Comparison of ENCODE assay signal across 10 cellular contexts in genomic region chr7:128407751-128408708, GRCh38. TPM values are rescaled to one million over a fixed set of nuclear protein-coding genes. Genes with fewer than 3 reads are reported as not detected.
DNase-seq lines count a peak whose midpoint lies in the region; ATAC-seq and TF ChIP-seq lines count a peak whose summit lies in the region.
"Had no signal": no experiment of that assay in that cellular context is flagged by ENCODE, and none has a peak within 500 bp of the region (broad histone marks: within the 10 kb centered on the region; RNA-seq: fewer than 3 reads in every experiment).

No MANE protein-coding gene starts in this region.

- peaks cover 46% of the 10 kb centered on the region for H3K4me1 Mint-ChIP-seq in activated B cell treated with CpG ODN at 0.5 μM for 24 hours
- H3K4me1 Mint-ChIP-seq in MCF 10A (ENCODE audit: insufficient read depth, unreplicated experiment) = peaks cover 17% of the 10 kb centered on the region

- in situ Hi-C loops in mammary epithelial cell (cut with MboI; ENCODE audit: low sequenced_read_pairs in 2 of 2) = no loop called here

- peaks cover 2% of the 10 kb centered on the region for H3K36me3 Mint-ChIP-seq in activated B cell treated with CpG ODN at 0.5 μM for 24 hours (ENCODE audit: low read depth)
- H3K36me3 Mint-ChIP-seq in MCF 10A (ENCODE audit: insufficient read depth, unreplicated experiment) = peaks cover 7% of the 10 kb centered on the region

- POLR2A ChIA-PET in activated B cell treated with CpG ODN at 0.5 μM for 24 hours (lab: Charles Lee) = interaction anchor here (4.7 kb wide), 1 partner anchor 47 kb away, joined by 17 read pairs; the partner anchor contains the start of gene HILPDA
- POLR2A ChIA-PET in MCF 10A (lab: Yijun Ruan, JAX) = interaction anchor here (1.0 kb wide), 1 partner anchor 64 kb away, joined by 5 read pairs; the partner anchor contains the start of gene RBM28

- no peak overlapping the region for H3K4me2 ChIP-seq in mammary epithelial cell (ENCODE audit: insufficient read depth, low read depth, low read length)

- TF ChIP-seq CTCF in breast epithelium (IDR thresholded peaks at IDR 0.05) (no peak), mammary epithelial cell (conservative IDR thresholded peaks at IDR 0.05 in 1 of 2, IDR thresholded peaks at IDR 0.05 in 1 of 2; ENCODE audit: extremely low read depth in 1 of 2, insufficient read depth in 1 of 2, low read depth in 1 of 2, low read length in 2 of 2) (no peak), activated B cell treated with CpG ODN at 0.5 μM for 24 hours (IDR thresholded peaks at IDR 0.05) (no peak), lower lobe of right lung (IDR thresholded peaks at IDR 0.05) (no peak), upper lobe of left lung (IDR thresholded peaks at IDR 0.05) (no peak), MCF 10A (IDR thresholded peaks at IDR 0.05; ENCODE audit: unreplicated experiment) (no peak)

- no TSS peak for BruUV-seq in mammary epithelial cell (replicated peaks; lab: Mats Ljungman, UMichigan)
- BruUV-seq in MCF 10A (replicated peaks; lab: Mats Ljungman, UMichigan) = no TSS peak

- CTCF ChIA-PET in mammary epithelial cell (lab: Charles Lee; ENCODE audit: low non-redundant PET) = interaction anchor here (0.5 kb wide), 1 partner anchor 8 kb away, joined by 5 read pairs; no protein-coding TSS in a partner anchor
- CTCF ChIA-PET in activated B cell treated with CpG ODN at 0.5 μM for 24 hours (lab: Charles Lee) = interaction anchor here (0.9 to 4.9 kb wide), 5 partner anchors 9 to 52 kb away, joined by 4 to 38 read pairs (median 6); no protein-coding TSS in a partner anchor
- CTCF ChIA-PET in MCF 10A (lab: Yijun Ruan, JAX) = interaction anchor here (0.6 to 3.7 kb wide), 13 partner anchors 9 to 647 kb away, joined by 3 to 43 read pairs (median 4); partner anchors contain the start of gene TNPO3

- intact Hi-C loops in breast epithelium (cut with DNase I; ENCODE audit: low total_unique reads) = no loop called here
- intact Hi-C loops in mammary epithelial cell (cut with micrococcal nuclease) = no loop called here
- intact Hi-C loops in activated B cell treated with CpG ODN at 0.5 μM for 24 hours (cut with micrococcal nuclease) = loop anchor here (2.0 to 10.0 kb wide), 3 partner anchors 65 to 814 kb away; partner anchors contain the start of genes ATP6V1F and RBM28
- intact Hi-C loops in lower lobe of right lung (cut with DNase I) = no loop called here
- intact Hi-C loops in MCF 10A (cut with micrococcal nuclease) = no loop called here

- no peaks in the 10 kb centered on the region for H3K27me3 ChIP-seq in breast epithelium
- no peaks in the 10 kb centered on the region for H3K27me3 ChIP-seq in mammary epithelial cell (ENCODE audit: insufficient read depth, low read length)
- no peaks in the 10 kb centered on the region for H3K27me3 ChIP-seq in lower lobe of right lung (ENCODE audit: low read depth)
- H3K27me3 ChIP-seq in upper lobe of left lung = no peaks in the 10 kb centered on the region

- H3K4me3 Mint-ChIP-seq in activated B cell treated with CpG ODN at 0.5 μM for 24 hours = peak overlapping the region; percentile 81
- H3K4me3 Mint-ChIP-seq in MCF 10A (ENCODE audit: unreplicated experiment) = no peak overlapping the region

- H2AFZ ChIP-seq in mammary epithelial cell (ENCODE audit: low read depth, low read length) = no peak overlapping the region

- no peak for TF ChIP-seq EP300 in upper lobe of left lung (IDR thresholded peaks at IDR 0.05)

- DNase-seq in breast epithelium (ENCODE audit: low spot score in 2 of 2) (no peak), mammary epithelial cell (no peak), activated B cell treated with CpG ODN at 0.5 μM for 24 hours (no peak), lower lobe of right lung (no peak), upper lobe of left lung (peak; percentile 32 to 41), iPS-NIHi11 (ENCODE audit: low spot score) (no peak), kidney tubule cell (ENCODE audit: low spot score) (no peak), MCF 10A (ENCODE audit: unreplicated experiment) (no peak)
- DNase-seq: activated CD4-positive, alpha-beta T cell treated with anti-CD3 and anti-CD28 coated beads for 48 hours had no signal

- H3K4me1 ChIP-seq in breast epithelium = peaks cover 8 to 18% of the 10 kb centered on the region in 2 donors
- H3K4me1 ChIP-seq in mammary epithelial cell (ENCODE audit: insufficient read depth, low read length) = peaks cover 33% of the 10 kb centered on the region
- H3K4me1 ChIP-seq in lower lobe of right lung = peaks cover 62% of the 10 kb centered on the region
- H3K4me1 ChIP-seq in upper lobe of left lung = peaks cover 44 to 66% (median 58%) of the 10 kb centered on the region in 4 donors

- TF ChIP-seq POLR2A in breast epithelium (IDR thresholded peaks at IDR 0.05) = no peak
- no peak for TF ChIP-seq POLR2A in upper lobe of left lung (IDR thresholded peaks at IDR 0.05)

- H3K4me3 ChIP-seq in breast epithelium (peak overlapping the region in 2 of 3 donors; percentile 66 to 78), mammary epithelial cell (replicated peaks in 1 of 3; ENCODE audit: insufficient read depth in 1 of 3, low read depth in 2 of 3, low read length in 3 of 3) (no peak overlapping the region), lower lobe of right lung (peak overlapping the region; percentile 77), upper lobe of left lung (peak overlapping the region in 3 of 4 donors; percentile 48 to 81 (median 78))

- dilution Hi-C loops in mammary epithelial cell (cut with HindIII; ENCODE audit: low sequenced_read_pairs) = no loop called here

- 97% methylated on average over 7 of the region's 11 CpGs for WGBS in mammary epithelial cell (ENCODE audit: low coverage, missing lambda C conversion rate)
- WGBS in upper lobe of left lung, 2 donors = 50 to 53% methylated on average over 9 to 11 of the region's 11 CpGs

- no peak for ATAC-seq in activated B cell treated with CpG ODN at 0.5 μM for 24 hours (ENCODE audit: low read depth)
- no peak for ATAC-seq in lower lobe of right lung
- no peak for ATAC-seq in upper lobe of left lung (ENCODE audit: low FRiP score in 2 of 2)

- H3K9me3 ChIP-seq in breast epithelium (no peaks in the 10 kb centered on the region), mammary epithelial cell (replicated peaks; ENCODE audit: insufficient read depth, low read length) (no peaks in the 10 kb centered on the region), lower lobe of right lung (no peaks in the 10 kb centered on the region), upper lobe of left lung (no peaks in the 10 kb centered on the region)

- H3K36me3 ChIP-seq in breast epithelium = no peaks in the 10 kb centered on the region
- H3K36me3 ChIP-seq in mammary epithelial cell (ENCODE audit: insufficient read depth, low read length) = no peaks in the 10 kb centered on the region
- no peaks in the 10 kb centered on the region for H3K36me3 ChIP-seq in lower lobe of right lung
- peaks cover 0 to 7% (median 0%) of the 10 kb centered on the region in 4 donors for H3K36me3 ChIP-seq in upper lobe of left lung

- no peak overlapping the region for H3K9ac ChIP-seq in mammary epithelial cell (ENCODE audit: insufficient read depth, low read length)

- H3K27ac ChIP-seq in breast epithelium = peak overlapping the region; percentile 90 to 94
- no peak overlapping the region for H3K27ac ChIP-seq in mammary epithelial cell (ENCODE audit: insufficient read depth, low read depth, low read length)
- H3K27ac ChIP-seq in lower lobe of right lung = peak overlapping the region; percentile 98
- peak overlapping the region; percentile 91 to 98 (median 94) for H3K27ac ChIP-seq in upper lobe of left lung

- H3K9me3 Mint-ChIP-seq in activated B cell treated with CpG ODN at 0.5 μM for 24 hours (no peaks in the 10 kb centered on the region), MCF 10A (ENCODE audit: unreplicated experiment) (no peaks in the 10 kb centered on the region)

- H4K20me1 ChIP-seq in mammary epithelial cell (ENCODE audit: insufficient read depth, low read length) = no peaks in the 10 kb centered on the region

- H3K27me3 Mint-ChIP-seq in activated B cell treated with CpG ODN at 0.5 μM for 24 hours = no peaks in the 10 kb centered on the region
- H3K27me3 Mint-ChIP-seq in MCF 10A (ENCODE audit: insufficient read depth, unreplicated experiment) = no peaks in the 10 kb centered on the region

- H3K27ac Mint-ChIP-seq in activated B cell treated with CpG ODN at 0.5 μM for 24 hours (peak overlapping the region; percentile 71), MCF 10A (ENCODE audit: low read depth, unreplicated experiment) (no peak overlapping the region)

- H3K79me2 ChIP-seq in mammary epithelial cell (ENCODE audit: insufficient read depth, low read length) = peaks cover 25% of the 10 kb centered on the region

RNA-seq across cellular contexts. Expression of gene IMPDH1, which starts 1.8 kb away (rescaled TPM):
- total RNA-seq in breast epithelium (10 to 100 TPM; 31.8 to 68.8 (median 58.2) TPM), mammary epithelial cell (10 to 100 TPM; 50.5 to 92.3 TPM), activated B cell treated with CpG ODN at 0.5 μM for 24 hours (42.3 and 45.8 TPM in 2 replicates), lower lobe of right lung (93.4 TPM), upper lobe of left lung (100 to 1,000 TPM in 2 of 6 donors, 10 to 100 TPM in 4; 47.2 to 107 (median 81.5) TPM), MCF 10A (2022) (66.4 and 74.0 TPM in 2 replicates)
- polyA plus RNA-seq in mammary epithelial cell = 70.6 TPM
- polyA minus RNA-seq in mammary epithelial cell = 144 TPM

RNA-seq across cellular contexts. Expression of gene PRRT4, which starts 46.5 kb away (rescaled TPM):
- total RNA-seq in breast epithelium (1 to 10 TPM in 1 of 3 donors, under 1 TPM in 2; under 0.01 to 3.8 (median 0.44) TPM), mammary epithelial cell (under 1 TPM; 0.17 to 0.47 TPM), activated B cell treated with CpG ODN at 0.5 μM for 24 hours (0.10 TPM in 1 of 2 replicates, not detected in the other), lower lobe of right lung (0.47 TPM), upper lobe of left lung (10 to 100 TPM in 1 of 6 donors, 1 to 10 TPM in 2, under 1 TPM in 3; 0.30 to 10.5 (median 0.91) TPM), MCF 10A (2022) (not detected in 2 replicates)
- 0.26 TPM for polyA plus RNA-seq in mammary epithelial cell
- not detected for polyA minus RNA-seq in mammary epithelial cell
- total RNA-seq: M059J had no signal

RNA-seq across cellular contexts. Expression of gene HILPDA, which starts 47.6 kb away (rescaled TPM):
- total RNA-seq in breast epithelium (10 to 100 TPM; 25.3 to 34.4 (median 27.7) TPM), mammary epithelial cell (10 to 100 TPM in 1 of 2 donors, 1 to 10 TPM in 1; 9.7 to 10.0 TPM), activated B cell treated with CpG ODN at 0.5 μM for 24 hours (14.5 and 17.0 TPM in 2 replicates), lower lobe of right lung (13.1 TPM), upper lobe of left lung (10 to 100 TPM in 2 of 6 donors, 1 to 10 TPM in 4; 2.6 to 14.9 (median 7.3) TPM), MCF 10A (2022) (6.2 and 8.3 TPM in 2 replicates)
- 29.1 TPM for polyA plus RNA-seq in mammary epithelial cell
- 33.9 TPM for polyA minus RNA-seq in mammary epithelial cell

Comparison
In these comparisons a context has a peak if more than half of its experiments do, and no peak if none do; other contexts are left out.
1. H3K4me3 ChIP-seq: peak in breast epithelium (2 of 3), lower lobe of right lung (single experiment) and upper lobe of left lung (3 of 4); none in mammary epithelial cell (0 of 3).
2. DNase-seq: peak in upper lobe of left lung (2 of 2); none in breast epithelium (0 of 2), mammary epithelial cell (single experiment), activated B cell treated with CpG ODN at 0.5 μM for 24 hours (single experiment), lower lobe of right lung (single experiment), iPS-NIHi11 (single experiment), kidney tubule cell (single experiment) and MCF 10A (single experiment).